In genomic region chrX:70979136-70979762, GRCh38 we compare ENCODE assay signal across 9 cellular contexts. TPM values are rescaled to one million over a fixed set of nuclear protein-coding genes. Genes with fewer than 3 reads are reported as not detected.
DNase-seq lines count a peak whose midpoint lies in the region; ATAC-seq and TF ChIP-seq lines count a peak whose summit lies in the region.
"Had no signal": no experiment of that assay in that cellular context is flagged by ENCODE, and none has a peak within 500 bp of the region (broad histone marks: within the 10 kb centered on the region; RNA-seq: fewer than 3 reads in every experiment).

No MANE protein-coding gene starts in this region.

- 15% methylated on average over 9 of the region's 9 CpGs for WGBS in liver

- peak; percentile 25 to 53 for TF ChIP-seq RAD21 in liver (IDR thresholded peaks at IDR 0.05)

- peak; percentile 27 for TF ChIP-seq CTCF in liver (IDR thresholded peaks at IDR 0.05; ENCODE audit: low read depth, low read length, missing input control)

- ATAC-seq in HG03521 (IDR thresholded peaks at IDR 0.05; ENCODE audit: unreplicated experiment) (no peak), HG02981 (IDR thresholded peaks at IDR 0.05; ENCODE audit: unreplicated experiment) (no peak), HG03045 (IDR thresholded peaks at IDR 0.05; ENCODE audit: unreplicated experiment) (no peak)

- no peak overlapping the region for H3K27ac ChIP-seq in liver (ENCODE audit: low read depth in 1 of 2, low read length in 2 of 2)
- H3K27ac ChIP-seq: skin epidermis had no signal

- peaks cover 0 to 2% (median 0%) of the 10 kb centered on the region in 4 donors for H3K27me3 ChIP-seq in liver (ENCODE audit: control insufficient read depth in 4 of 4, insufficient read depth in 4 of 4, low read length in 3 of 4)

- in situ Hi-C loops in Caki2 (cut with HindIII; ENCODE audit: low pct_unique_long_range_greater_than_20kb, low sequenced_read_pairs): no loop called here

- H3K4me3 ChIP-seq in liver (ENCODE audit: low read depth in 1 of 3, low read length in 3 of 3): no peak overlapping the region
- H3K4me3 ChIP-seq: skin epidermis had no signal

- H3K4me1 ChIP-seq in liver (ENCODE audit: control insufficient read depth in 4 of 4, insufficient read depth in 4 of 4, low read length in 3 of 4): no peaks in the 10 kb centered on the region

- no peak overlapping the region for H3K9ac ChIP-seq in liver (ENCODE audit: low read depth in 1 of 2, low read length in 2 of 2)

- H3K9me3 ChIP-seq in liver (ENCODE audit: control insufficient read depth in 4 of 4, low read length in 3 of 4): no peaks in the 10 kb centered on the region

- DNase-seq in Caki2 (ENCODE audit: low read depth) (peak; percentile 6), HT-29 (ENCODE audit: low spot score) (peak; percentile 43), amniotic stem cell (lab: John Stamatoyannopoulos, UW) (peak; percentile 40), NCI-H2081 (lab: John Stamatoyannopoulos, UW) (no peak)

- no peaks in the 10 kb centered on the region for H3K36me3 ChIP-seq in liver (ENCODE audit: control insufficient read depth in 4 of 4, insufficient read depth in 3 of 4, low read depth in 1 of 4, low read length in 3 of 4)

TF ChIP-seq in liver, 16 proteins besides CTCF, POLR2A, EP300 and RAD21:
- TF ChIP-seq HNF4A (conservative IDR thresholded peaks at IDR 0.05): peak in 1 of 2 donors; percentile 29
- no peak for TF ChIP-seq ATF3 (IDR thresholded peaks at IDR 0.05)

RNA-seq across cellular contexts. Expression of gene SLC7A3, which starts 48.4 kb away (rescaled TPM):
- not detected in 2 replicates for total RNA-seq in Caki2 (2014; rRNA removed; shearing (Covaris generic); ENCODE audit: low replicate concordance)
- total RNA-seq in HT-29 (2014; rRNA removed; shearing (Covaris generic)): not detected in 2 replicates
- under 1 TPM in 1 of 2 donors, not detected in 1; 0.09 TPM for total RNA-seq in liver
- polyA plus RNA-seq in liver: not detected

Comparison
In these comparisons a context has a peak if more than half of its experiments do, and no peak if none do; other contexts are left out.
1. DNase-seq: peak in Caki2 (single experiment), HT-29 (single experiment) and amniotic stem cell (single experiment); none in NCI-H2081 (0 of 2).